Comparison of ENCODE assay signal across 8 cellular contexts in genomic region chr15:78683599-78683998, GRCh38. TPM values are rescaled to one million over a fixed set of nuclear protein-coding genes. Genes with fewer than 3 reads are reported as not detected.
"Had no signal": no experiment of that assay in that cellular context is flagged by ENCODE, and none has a peak within 500 bp of the region (broad histone marks: within the 10 kb centered on the region; RNA-seq: fewer than 3 reads in every experiment).

No MANE protein-coding gene starts in this region.

RNA-seq across cellular contexts. Expression of gene CHRNB4, which starts 42.6 kb away (rescaled TPM):
- total RNA-seq: naive thymus-derived CD8-positive, alpha-beta T cell; natural killer cell treated with Interleukin-12 subunit alpha and Interleukin-12 subunit beta and Interleukin-15 and Interleukin-18, amount 100 ng/mL, for 72 hours; osteoblast; posterior vena cava; pulmonary artery endothelial cell; right atrium auricular region; upper lobe of right lung had no signal
- polyA plus RNA-seq: naive thymus-derived CD8-positive, alpha-beta T cell; neural cell had no signal
